1 cellular context compared by ENCODE assay signal in genomic region chr22:42997577-42997976, GRCh38.
TF ChIP-seq lines count a peak whose summit lies in the region.

No MANE protein-coding gene starts in this region.

TF ChIP-seq in GM12878, 131 proteins besides CTCF, POLR2A, EP300 and RAD21 (continued from another document):
- TF ChIP-seq, protein P1, sequence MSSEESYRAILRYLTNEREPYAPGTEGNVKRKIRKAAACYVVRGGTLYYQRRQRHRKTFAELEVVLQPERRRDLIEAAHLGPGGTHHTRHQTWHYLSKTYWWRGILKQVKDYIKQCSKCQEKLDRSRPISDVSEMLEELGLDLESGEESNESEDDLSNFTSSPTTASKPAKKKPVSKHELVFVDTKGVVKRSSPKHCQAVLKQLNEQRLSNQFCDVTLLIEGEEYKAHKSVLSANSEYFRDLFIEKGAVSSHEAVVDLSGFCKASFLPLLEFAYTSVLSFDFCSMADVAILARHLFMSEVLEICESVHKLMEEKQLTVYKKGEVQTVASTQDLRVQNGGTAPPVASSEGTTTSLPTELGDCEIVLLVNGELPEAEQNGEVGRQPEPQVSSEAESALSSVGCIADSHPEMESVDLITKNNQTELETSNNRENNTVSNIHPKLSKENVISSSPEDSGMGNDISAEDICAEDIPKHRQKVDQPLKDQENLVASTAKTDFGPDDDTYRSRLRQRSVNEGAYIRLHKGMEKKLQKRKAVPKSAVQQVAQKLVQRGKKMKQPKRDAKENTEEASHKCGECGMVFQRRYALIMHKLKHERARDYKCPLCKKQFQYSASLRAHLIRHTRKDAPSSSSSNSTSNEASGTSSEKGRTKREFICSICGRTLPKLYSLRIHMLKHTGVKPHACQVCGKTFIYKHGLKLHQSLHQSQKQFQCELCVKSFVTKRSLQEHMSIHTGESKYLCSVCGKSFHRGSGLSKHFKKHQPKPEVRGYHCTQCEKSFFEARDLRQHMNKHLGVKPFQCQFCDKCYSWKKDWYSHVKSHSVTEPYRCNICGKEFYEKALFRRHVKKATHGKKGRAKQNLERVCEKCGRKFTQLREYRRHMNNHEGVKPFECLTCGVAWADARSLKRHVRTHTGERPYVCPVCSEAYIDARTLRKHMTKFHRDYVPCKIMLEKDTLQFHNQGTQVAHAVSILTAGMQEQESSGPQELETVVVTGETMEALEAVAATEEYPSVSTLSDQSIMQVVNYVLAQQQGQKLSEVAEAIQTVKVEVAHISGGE (CRISPR knock-in tag; IDR thresholded peaks at IDR 0.05): no peak
- TF ChIP-seq, protein P2, sequence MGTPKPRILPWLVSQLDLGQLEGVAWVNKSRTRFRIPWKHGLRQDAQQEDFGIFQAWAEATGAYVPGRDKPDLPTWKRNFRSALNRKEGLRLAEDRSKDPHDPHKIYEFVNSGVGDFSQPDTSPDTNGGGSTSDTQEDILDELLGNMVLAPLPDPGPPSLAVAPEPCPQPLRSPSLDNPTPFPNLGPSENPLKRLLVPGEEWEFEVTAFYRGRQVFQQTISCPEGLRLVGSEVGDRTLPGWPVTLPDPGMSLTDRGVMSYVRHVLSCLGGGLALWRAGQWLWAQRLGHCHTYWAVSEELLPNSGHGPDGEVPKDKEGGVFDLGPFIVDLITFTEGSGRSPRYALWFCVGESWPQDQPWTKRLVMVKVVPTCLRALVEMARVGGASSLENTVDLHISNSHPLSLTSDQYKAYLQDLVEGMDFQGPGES (IDR thresholded peaks at IDR 0.05): no peak
- no peak for TF ChIP-seq ATF7 (IDR thresholded peaks at IDR 0.05; ENCODE audit: low read depth)
- TF ChIP-seq ATF3 (IDR thresholded peaks at IDR 0.05; ENCODE audit: borderline replicate concordance, extremely low read depth, low read depth, low read length): no peak
